ENCODE assay signal across 1 cellular context in the genomic region with DNA sequence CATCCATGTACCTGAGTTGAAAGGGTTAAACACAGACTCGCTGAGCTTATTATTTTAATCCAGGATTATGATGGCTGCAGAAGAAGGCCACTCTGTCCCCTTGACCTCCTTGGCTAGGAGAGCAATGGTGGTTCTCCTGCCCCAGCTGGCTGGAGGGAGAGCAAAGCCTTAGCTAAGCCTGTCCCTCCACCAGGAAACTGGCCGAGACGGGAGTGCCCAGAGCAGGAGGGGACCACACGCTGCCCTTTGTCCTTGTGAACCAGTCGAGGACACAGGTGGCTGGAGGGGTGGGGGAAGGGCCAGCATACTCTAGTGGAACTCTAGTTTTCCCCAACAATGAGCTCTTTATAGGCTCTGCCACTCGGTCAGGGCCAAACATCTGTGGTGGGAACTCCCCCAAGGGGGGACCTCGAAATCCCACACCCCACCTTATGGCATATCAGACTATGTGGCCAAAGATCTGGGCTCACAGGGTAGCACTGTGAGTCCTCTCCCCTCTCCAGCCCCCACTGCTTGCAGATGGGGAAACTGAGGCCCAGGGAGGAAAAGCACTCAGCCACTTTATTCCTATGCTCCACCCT.
TF ChIP-seq lines count a peak whose summit lies in the region.

No MANE protein-coding gene starts in this region.

TF ChIP-seq in HepG2, 621 proteins besides CTCF, POLR2A, EP300 and RAD21 (continued from another document and continues in another):
- TF ChIP-seq, protein P1, sequence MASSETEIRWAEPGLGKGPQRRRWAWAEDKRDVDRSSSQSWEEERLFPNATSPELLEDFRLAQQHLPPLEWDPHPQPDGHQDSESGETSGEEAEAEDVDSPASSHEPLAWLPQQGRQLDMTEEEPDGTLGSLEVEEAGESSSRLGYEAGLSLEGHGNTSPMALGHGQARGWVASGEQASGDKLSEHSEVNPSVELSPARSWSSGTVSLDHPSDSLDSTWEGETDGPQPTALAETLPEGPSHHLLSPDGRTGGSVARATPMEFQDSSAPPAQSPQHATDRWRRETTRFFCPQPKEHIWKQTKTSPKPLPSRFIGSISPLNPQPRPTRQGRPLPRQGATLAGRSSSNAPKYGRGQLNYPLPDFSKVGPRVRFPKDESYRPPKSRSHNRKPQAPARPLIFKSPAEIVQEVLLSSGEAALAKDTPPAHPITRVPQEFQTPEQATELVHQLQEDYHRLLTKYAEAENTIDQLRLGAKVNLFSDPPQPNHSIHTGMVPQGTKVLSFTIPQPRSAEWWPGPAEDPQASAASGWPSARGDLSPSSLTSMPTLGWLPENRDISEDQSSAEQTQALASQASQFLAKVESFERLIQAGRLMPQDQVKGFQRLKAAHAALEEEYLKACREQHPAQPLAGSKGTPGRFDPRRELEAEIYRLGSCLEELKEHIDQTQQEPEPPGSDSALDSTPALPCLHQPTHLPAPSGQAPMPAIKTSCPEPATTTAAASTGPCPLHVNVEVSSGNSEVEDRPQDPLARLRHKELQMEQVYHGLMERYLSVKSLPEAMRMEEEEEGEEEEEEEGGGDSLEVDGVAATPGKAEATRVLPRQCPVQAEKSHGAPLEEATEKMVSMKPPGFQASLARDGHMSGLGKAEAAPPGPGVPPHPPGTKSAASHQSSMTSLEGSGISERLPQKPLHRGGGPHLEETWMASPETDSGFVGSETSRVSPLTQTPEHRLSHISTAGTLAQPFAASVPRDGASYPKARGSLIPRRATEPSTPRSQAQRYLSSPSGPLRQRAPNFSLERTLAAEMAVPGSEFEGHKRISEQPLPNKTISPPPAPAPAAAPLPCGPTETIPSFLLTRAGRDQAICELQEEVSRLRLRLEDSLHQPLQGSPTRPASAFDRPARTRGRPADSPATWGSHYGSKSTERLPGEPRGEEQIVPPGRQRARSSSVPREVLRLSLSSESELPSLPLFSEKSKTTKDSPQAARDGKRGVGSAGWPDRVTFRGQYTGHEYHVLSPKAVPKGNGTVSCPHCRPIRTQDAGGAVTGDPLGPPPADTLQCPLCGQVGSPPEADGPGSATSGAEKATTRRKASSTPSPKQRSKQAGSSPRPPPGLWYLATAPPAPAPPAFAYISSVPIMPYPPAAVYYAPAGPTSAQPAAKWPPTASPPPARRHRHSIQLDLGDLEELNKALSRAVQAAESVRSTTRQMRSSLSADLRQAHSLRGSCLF (CRISPR knock-in tag; IDR thresholded peaks at IDR 0.05; ENCODE audit: borderline replicate concordance) = no peak
- TF ChIP-seq, protein P2, sequence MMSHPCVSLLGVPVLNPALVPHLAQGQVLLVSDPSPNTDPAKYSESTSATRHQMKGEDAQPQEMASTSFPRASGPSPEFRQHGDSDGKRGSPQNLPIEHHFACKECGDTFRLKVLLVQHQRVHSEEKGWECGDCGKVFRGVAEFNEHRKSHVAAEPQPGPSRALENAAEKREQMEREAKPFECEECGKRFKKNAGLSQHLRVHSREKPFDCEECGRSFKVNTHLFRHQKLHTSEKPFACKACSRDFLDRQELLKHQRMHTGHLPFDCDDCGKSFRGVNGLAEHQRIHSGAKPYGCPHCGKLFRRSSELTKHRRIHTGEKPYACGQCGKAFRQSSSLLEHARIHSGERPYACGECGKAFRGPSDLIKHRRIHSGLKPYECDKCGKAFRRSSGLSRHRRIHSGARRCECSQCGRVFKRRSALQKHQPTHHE (CRISPR knock-in tag; IDR thresholded peaks at IDR 0.05; ENCODE audit: borderline replicate concordance) = no peak
- TF ChIP-seq REPIN1 (CRISPR knock-in tag; IDR thresholded peaks at IDR 0.05; ENCODE audit: borderline replicate concordance, low read depth) = no peak
- TF ChIP-seq, protein P3, sequence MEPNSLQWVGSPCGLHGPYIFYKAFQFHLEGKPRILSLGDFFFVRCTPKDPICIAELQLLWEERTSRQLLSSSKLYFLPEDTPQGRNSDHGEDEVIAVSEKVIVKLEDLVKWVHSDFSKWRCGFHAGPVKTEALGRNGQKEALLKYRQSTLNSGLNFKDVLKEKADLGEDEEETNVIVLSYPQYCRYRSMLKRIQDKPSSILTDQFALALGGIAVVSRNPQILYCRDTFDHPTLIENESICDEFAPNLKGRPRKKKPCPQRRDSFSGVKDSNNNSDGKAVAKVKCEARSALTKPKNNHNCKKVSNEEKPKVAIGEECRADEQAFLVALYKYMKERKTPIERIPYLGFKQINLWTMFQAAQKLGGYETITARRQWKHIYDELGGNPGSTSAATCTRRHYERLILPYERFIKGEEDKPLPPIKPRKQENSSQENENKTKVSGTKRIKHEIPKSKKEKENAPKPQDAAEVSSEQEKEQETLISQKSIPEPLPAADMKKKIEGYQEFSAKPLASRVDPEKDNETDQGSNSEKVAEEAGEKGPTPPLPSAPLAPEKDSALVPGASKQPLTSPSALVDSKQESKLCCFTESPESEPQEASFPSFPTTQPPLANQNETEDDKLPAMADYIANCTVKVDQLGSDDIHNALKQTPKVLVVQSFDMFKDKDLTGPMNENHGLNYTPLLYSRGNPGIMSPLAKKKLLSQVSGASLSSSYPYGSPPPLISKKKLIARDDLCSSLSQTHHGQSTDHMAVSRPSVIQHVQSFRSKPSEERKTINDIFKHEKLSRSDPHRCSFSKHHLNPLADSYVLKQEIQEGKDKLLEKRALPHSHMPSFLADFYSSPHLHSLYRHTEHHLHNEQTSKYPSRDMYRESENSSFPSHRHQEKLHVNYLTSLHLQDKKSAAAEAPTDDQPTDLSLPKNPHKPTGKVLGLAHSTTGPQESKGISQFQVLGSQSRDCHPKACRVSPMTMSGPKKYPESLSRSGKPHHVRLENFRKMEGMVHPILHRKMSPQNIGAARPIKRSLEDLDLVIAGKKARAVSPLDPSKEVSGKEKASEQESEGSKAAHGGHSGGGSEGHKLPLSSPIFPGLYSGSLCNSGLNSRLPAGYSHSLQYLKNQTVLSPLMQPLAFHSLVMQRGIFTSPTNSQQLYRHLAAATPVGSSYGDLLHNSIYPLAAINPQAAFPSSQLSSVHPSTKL (CRISPR knock-in tag; IDR thresholded peaks at IDR 0.05) = peak; percentile 76
- TF ChIP-seq ZKSCAN1 (IDR thresholded peaks at IDR 0.05; ENCODE audit: low read length) = no peak
- no peak for TF ChIP-seq ZNF749 (CRISPR knock-in tag; IDR thresholded peaks at IDR 0.05; ENCODE audit: borderline replicate concordance)
- no peak; the same call in 1 of the 2 replicates for TF ChIP-seq SIX1 (CRISPR knock-in tag; IDR thresholded peaks at IDR 0.05; ENCODE audit: borderline replicate concordance)
- TF ChIP-seq TSC22D2 (CRISPR knock-in tag; IDR thresholded peaks at IDR 0.05; ENCODE audit: borderline replicate concordance) = no peak
- no peak for TF ChIP-seq FOXK1 (CRISPR knock-in tag; IDR thresholded peaks at IDR 0.05; ENCODE audit: borderline replicate concordance, low read depth)
- TF ChIP-seq ZMYM3 (CRISPR knock-in tag; IDR thresholded peaks at IDR 0.05) = peak; percentile 56; the same call in 1 of the 2 replicates
- TF ChIP-seq ZNF207 (IDR thresholded peaks at IDR 0.05; ENCODE audit: borderline replicate concordance) = no peak
- no peak for TF ChIP-seq SMAD9 (CRISPR knock-in tag; IDR thresholded peaks at IDR 0.05)
- TF ChIP-seq ELF3 (CRISPR knock-in tag; IDR thresholded peaks at IDR 0.05) = peak; percentile 98
- TF ChIP-seq, protein P4, sequence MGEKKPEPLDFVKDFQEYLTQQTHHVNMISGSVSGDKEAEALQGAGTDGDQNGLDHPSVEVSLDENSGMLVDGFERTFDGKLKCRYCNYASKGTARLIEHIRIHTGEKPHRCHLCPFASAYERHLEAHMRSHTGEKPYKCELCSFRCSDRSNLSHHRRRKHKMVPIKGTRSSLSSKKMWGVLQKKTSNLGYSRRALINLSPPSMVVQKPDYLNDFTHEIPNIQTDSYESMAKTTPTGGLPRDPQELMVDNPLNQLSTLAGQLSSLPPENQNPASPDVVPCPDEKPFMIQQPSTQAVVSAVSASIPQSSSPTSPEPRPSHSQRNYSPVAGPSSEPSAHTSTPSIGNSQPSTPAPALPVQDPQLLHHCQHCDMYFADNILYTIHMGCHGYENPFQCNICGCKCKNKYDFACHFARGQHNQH (CRISPR knock-in tag; IDR thresholded peaks at IDR 0.05) = no peak; the same call in 1 of the 2 replicates
- TF ChIP-seq HOXA3 (CRISPR knock-in tag; IDR thresholded peaks at IDR 0.05) = no peak; the same call in 1 of the 2 replicates
- no peak for TF ChIP-seq THYN1 (CRISPR knock-in tag; IDR thresholded peaks at IDR 0.05; ENCODE audit: borderline replicate concordance, low read depth)
- peak; percentile 90 for TF ChIP-seq BCL6 (CRISPR knock-in tag; IDR thresholded peaks at IDR 0.05)
- no peak for TF ChIP-seq ZEB1 (IDR thresholded peaks at IDR 0.05; ENCODE audit: insufficient replicate concordance, low read depth)
- no peak for TF ChIP-seq ONECUT2 (CRISPR knock-in tag; IDR thresholded peaks at IDR 0.05)
- TF ChIP-seq, protein P5, sequence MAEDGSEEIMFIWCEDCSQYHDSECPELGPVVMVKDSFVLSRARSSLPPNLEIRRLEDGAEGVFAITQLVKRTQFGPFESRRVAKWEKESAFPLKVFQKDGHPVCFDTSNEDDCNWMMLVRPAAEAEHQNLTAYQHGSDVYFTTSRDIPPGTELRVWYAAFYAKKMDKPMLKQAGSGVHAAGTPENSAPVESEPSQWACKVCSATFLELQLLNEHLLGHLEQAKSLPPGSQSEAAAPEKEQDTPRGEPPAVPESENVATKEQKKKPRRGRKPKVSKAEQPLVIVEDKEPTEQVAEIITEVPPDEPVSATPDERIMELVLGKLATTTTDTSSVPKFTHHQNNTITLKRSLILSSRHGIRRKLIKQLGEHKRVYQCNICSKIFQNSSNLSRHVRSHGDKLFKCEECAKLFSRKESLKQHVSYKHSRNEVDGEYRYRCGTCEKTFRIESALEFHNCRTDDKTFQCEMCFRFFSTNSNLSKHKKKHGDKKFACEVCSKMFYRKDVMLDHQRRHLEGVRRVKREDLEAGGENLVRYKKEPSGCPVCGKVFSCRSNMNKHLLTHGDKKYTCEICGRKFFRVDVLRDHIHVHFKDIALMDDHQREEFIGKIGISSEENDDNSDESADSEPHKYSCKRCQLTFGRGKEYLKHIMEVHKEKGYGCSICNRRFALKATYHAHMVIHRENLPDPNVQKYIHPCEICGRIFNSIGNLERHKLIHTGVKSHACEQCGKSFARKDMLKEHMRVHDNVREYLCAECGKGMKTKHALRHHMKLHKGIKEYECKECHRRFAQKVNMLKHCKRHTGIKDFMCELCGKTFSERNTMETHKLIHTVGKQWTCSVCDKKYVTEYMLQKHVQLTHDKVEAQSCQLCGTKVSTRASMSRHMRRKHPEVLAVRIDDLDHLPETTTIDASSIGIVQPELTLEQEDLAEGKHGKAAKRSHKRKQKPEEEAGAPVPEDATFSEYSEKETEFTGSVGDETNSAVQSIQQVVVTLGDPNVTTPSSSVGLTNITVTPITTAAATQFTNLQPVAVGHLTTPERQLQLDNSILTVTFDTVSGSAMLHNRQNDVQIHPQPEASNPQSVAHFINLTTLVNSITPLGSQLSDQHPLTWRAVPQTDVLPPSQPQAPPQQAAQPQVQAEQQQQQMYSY (CRISPR knock-in tag; IDR thresholded peaks at IDR 0.05) = no peak
- TF ChIP-seq BORCS8-MEF2B (CRISPR knock-in tag; IDR thresholded peaks at IDR 0.05) = peak; percentile 12; the same call in 1 of the 2 replicates
- TF ChIP-seq HNF4A (CRISPR knock-in tag; IDR thresholded peaks at IDR 0.05) = peak; percentile 89
- 0 out of 2 replicates have a peak, but pooled peaks have one; percentile 26 for TF ChIP-seq ZNF317 (CRISPR knock-in tag; IDR thresholded peaks at IDR 0.05)
- TF ChIP-seq, protein P6, sequence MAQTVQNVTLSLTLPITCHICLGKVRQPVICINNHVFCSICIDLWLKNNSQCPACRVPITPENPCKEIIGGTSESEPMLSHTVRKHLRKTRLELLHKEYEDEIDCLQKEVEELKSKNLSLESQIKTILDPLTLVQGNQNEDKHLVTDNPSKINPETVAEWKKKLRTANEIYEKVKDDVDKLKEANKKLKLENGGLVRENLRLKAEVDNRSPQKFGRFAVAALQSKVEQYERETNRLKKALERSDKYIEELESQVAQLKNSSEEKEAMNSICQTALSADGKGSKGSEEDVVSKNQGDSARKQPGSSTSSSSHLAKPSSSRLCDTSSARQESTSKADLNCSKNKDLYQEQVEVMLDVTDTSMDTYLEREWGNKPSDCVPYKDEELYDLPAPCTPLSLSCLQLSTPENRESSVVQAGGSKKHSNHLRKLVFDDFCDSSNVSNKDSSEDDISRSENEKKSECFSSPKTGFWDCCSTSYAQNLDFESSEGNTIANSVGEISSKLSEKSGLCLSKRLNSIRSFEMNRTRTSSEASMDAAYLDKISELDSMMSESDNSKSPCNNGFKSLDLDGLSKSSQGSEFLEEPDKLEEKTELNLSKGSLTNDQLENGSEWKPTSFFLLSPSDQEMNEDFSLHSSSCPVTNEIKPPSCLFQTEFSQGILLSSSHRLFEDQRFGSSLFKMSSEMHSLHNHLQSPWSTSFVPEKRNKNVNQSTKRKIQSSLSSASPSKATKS (CRISPR knock-in tag; IDR thresholded peaks at IDR 0.05) = no peak
- peak; percentile 82 for TF ChIP-seq PHF21A (CRISPR knock-in tag; IDR thresholded peaks at IDR 0.05)
- no peak for TF ChIP-seq HES4 (CRISPR knock-in tag; IDR thresholded peaks at IDR 0.05; ENCODE audit: borderline replicate concordance)
- TF ChIP-seq ZNF205 (CRISPR knock-in tag; IDR thresholded peaks at IDR 0.05) = no peak; the same call in 1 of the 2 replicates
- TF ChIP-seq IRX3 (CRISPR knock-in tag; IDR thresholded peaks at IDR 0.05; ENCODE audit: borderline replicate concordance, low read depth) = no peak
- no peak for TF ChIP-seq ZNF263 (CRISPR knock-in tag; IDR thresholded peaks at IDR 0.05)
- no peak for TF ChIP-seq ZNF83 (CRISPR knock-in tag; IDR thresholded peaks at IDR 0.05; ENCODE audit: borderline replicate concordance)
- no peak for TF ChIP-seq ZNF569 (CRISPR knock-in tag; IDR thresholded peaks at IDR 0.05; ENCODE audit: borderline replicate concordance)
- TF ChIP-seq, protein P7, sequence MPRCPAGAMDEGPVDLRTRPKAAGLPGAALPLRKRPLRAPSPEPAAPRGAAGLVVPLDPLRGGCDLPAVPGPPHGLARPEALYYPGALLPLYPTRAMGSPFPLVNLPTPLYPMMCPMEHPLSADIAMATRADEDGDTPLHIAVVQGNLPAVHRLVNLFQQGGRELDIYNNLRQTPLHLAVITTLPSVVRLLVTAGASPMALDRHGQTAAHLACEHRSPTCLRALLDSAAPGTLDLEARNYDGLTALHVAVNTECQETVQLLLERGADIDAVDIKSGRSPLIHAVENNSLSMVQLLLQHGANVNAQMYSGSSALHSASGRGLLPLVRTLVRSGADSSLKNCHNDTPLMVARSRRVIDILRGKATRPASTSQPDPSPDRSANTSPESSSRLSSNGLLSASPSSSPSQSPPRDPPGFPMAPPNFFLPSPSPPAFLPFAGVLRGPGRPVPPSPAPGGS (CRISPR knock-in tag; IDR thresholded peaks at IDR 0.05) = no peak
- no peak for TF ChIP-seq ATM (IDR thresholded peaks at IDR 0.05; ENCODE audit: borderline replicate concordance)
- no peak for TF ChIP-seq ZNF367 (CRISPR knock-in tag; IDR thresholded peaks at IDR 0.05; ENCODE audit: borderline replicate concordance)
- TF ChIP-seq, protein P8, sequence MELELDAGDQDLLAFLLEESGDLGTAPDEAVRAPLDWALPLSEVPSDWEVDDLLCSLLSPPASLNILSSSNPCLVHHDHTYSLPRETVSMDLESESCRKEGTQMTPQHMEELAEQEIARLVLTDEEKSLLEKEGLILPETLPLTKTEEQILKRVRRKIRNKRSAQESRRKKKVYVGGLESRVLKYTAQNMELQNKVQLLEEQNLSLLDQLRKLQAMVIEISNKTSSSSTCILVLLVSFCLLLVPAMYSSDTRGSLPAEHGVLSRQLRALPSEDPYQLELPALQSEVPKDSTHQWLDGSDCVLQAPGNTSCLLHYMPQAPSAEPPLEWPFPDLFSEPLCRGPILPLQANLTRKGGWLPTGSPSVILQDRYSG (CRISPR knock-in tag; IDR thresholded peaks at IDR 0.05) = no peak
- TF ChIP-seq, protein P9, sequence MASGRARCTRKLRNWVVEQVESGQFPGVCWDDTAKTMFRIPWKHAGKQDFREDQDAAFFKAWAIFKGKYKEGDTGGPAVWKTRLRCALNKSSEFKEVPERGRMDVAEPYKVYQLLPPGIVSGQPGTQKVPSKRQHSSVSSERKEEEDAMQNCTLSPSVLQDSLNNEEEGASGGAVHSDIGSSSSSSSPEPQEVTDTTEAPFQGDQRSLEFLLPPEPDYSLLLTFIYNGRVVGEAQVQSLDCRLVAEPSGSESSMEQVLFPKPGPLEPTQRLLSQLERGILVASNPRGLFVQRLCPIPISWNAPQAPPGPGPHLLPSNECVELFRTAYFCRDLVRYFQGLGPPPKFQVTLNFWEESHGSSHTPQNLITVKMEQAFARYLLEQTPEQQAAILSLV (CRISPR knock-in tag; IDR thresholded peaks at IDR 0.05; ENCODE audit: borderline replicate concordance) = no peak
